8 cellular contexts compared by ENCODE assay signal in the genomic region with DNA sequence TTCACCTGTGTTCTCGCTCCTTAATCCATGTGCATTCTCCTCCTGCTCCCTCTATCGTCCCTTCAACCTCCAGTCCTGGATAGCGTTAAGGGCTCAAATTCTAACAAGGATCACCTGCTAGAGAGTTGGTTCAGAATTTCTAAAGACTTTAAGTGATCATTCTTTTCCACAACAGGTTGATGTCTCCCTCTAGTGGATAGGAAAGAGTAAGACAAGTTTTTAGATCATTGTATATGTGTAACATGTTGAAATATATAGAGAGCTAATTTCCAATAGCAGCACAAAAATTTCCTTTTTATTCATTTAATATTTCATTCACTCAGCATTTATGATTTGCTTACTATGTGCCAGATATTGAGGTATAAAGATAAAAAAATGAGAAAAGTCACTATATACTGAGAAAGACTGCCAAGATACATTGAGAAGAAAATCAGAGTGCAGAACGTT. TPM values are rescaled to one million over a fixed set of nuclear protein-coding genes. Genes with fewer than 3 reads are reported as not detected.
DNase-seq lines count a peak whose midpoint lies in the region; ATAC-seq and TF ChIP-seq lines count a peak whose summit lies in the region.

No MANE protein-coding gene starts in this region.

- H3K27me3 ChIP-seq in GM23338 (ENCODE audit: insufficient read depth): no peaks in the 10 kb centered on the region
- no peaks in the 10 kb centered on the region for H3K27me3 ChIP-seq in heart right ventricle

- peaks cover 0 to 7% (median 7%) of the 10 kb centered on the region in 3 donors for H3K27me3 Mint-ChIP-seq in CD14-positive monocyte (ENCODE audit: low read depth in 3 of 3)
- H3K27me3 Mint-ChIP-seq in GM23338 (ENCODE audit: insufficient read depth, low read depth, poor library complexity): peaks cover 2% of the 10 kb centered on the region
- no peaks in the 10 kb centered on the region for H3K27me3 Mint-ChIP-seq in activated B cell treated with CpG ODN at 0.5 μM for 24 hours

- CTCF ChIA-PET in activated B cell treated with CpG ODN at 0.5 μM for 24 hours (lab: Charles Lee): interaction anchor here (0.6 to 3.8 kb wide), 30 partner anchors 8 to 671 kb away, joined by 3 to 39 read pairs (median 4); a partner anchor contains a TSS

- intact Hi-C loops in CD14-positive monocyte (cut with micrococcal nuclease): loop anchor here in 1 of 2 donors (5.0 kb wide), 1 partner anchor 506 kb away; no protein-coding TSS in a partner anchor
- intact Hi-C loops in activated B cell treated with CpG ODN at 0.5 μM for 24 hours (cut with micrococcal nuclease): loop anchor here (1.0 to 10.0 kb wide), 8 partner anchors 145 to 1129 kb away; no protein-coding TSS in a partner anchor
- intact Hi-C loops in heart right ventricle (cut with DNase I): loop anchor here in 7 of 10 donors (5.0 to 10.0 kb wide), 7 partner anchors 166 to 509 kb away; no protein-coding TSS in a partner anchor
- intact Hi-C loops in sciatic nerve (cut with DNase I): no loop called here

- H3K79me2 ChIP-seq in GM23338 (replicated peaks; ENCODE audit: insufficient read depth): no peaks in the 10 kb centered on the region

- no peaks in the 10 kb centered on the region for H3F3A ChIP-seq in GM23338 (replicated peaks; ENCODE audit: low read depth)

- no peaks in the 10 kb centered on the region for H3K4me1 ChIP-seq in GM23338 (ENCODE audit: insufficient read depth)
- H3K4me1 ChIP-seq in heart right ventricle: no peaks in the 10 kb centered on the region

- no peak overlapping the region for H3K27ac ChIP-seq in GM23338 (ENCODE audit: low read depth)
- H3K27ac ChIP-seq in heart right ventricle: no peak overlapping the region

- H3K9me2 ChIP-seq in GM23338 (ENCODE audit: insufficient read depth): no peaks in the 10 kb centered on the region

- no peak overlapping the region for H3K4me3 ChIP-seq in GM23338
- H3K4me3 ChIP-seq in heart right ventricle: no peak overlapping the region

- DNase-seq in CD14-positive monocyte (ENCODE audit: low spot score) (no peak), GM23338 (ENCODE audit: low spot score) (peak; percentile 94), NCI-H2171 (lab: John Stamatoyannopoulos, UW) (peak; percentile 49), activated B cell treated with CpG ODN at 0.5 μM for 24 hours (no peak), heart right ventricle (no peak), sciatic nerve (ENCODE audit: low spot score) (no peak), ureter (ENCODE audit: low spot score) (no peak), ecto neural progenitor cell (ENCODE audit: low spot score) (no peak)

- no peak overlapping the region for H3K4me2 ChIP-seq in GM23338

- TF ChIP-seq CTCF in CD14-positive monocyte (IDR thresholded peaks at IDR 0.05) (peak; percentile 81), GM23338 (conservative IDR thresholded peaks at IDR 0.05; ENCODE audit: low read depth in 2 of 2) (peak; percentile 75 to 95), activated B cell treated with CpG ODN at 0.5 μM for 24 hours (IDR thresholded peaks at IDR 0.05) (peak; percentile 93), heart right ventricle (IDR thresholded peaks at IDR 0.05) (peak; percentile 68 to 88 (median 77))

- POLR2A ChIA-PET in activated B cell treated with CpG ODN at 0.5 μM for 24 hours (lab: Charles Lee): interaction anchor here (0.9 to 1.0 kb wide), 3 partner anchors 9 to 166 kb away, joined by 3 to 5 read pairs (median 4); no protein-coding TSS in a partner anchor

- WGBS in heart right ventricle, 2 donors: 23 to 27% methylated on average over 4 of the region's 4 CpGs

- no peak overlapping the region for H2AFZ ChIP-seq in GM23338

- H3K4me1 Mint-ChIP-seq in CD14-positive monocyte: no peaks in the 10 kb centered on the region
- H3K4me1 Mint-ChIP-seq in GM23338: peaks cover 5% of the 10 kb centered on the region; the same call in 2 of the 3 replicates
- H3K4me1 Mint-ChIP-seq in activated B cell treated with CpG ODN at 0.5 μM for 24 hours: peaks cover 2% of the 10 kb centered on the region

- H3K36me3 Mint-ChIP-seq in CD14-positive monocyte (no peaks in the 10 kb centered on the region), GM23338 (ENCODE audit: low read depth) (no peaks in the 10 kb centered on the region), activated B cell treated with CpG ODN at 0.5 μM for 24 hours (ENCODE audit: low read depth) (no peaks in the 10 kb centered on the region)

- H4K20me1 ChIP-seq in GM23338 (replicated peaks; ENCODE audit: insufficient read depth): no peaks in the 10 kb centered on the region

- H3K27ac Mint-ChIP-seq in CD14-positive monocyte: no peak overlapping the region
- H3K27ac Mint-ChIP-seq in GM23338: no peak overlapping the region
- no peak overlapping the region for H3K27ac Mint-ChIP-seq in activated B cell treated with CpG ODN at 0.5 μM for 24 hours

- no peak overlapping the region for H3K4me3 Mint-ChIP-seq in CD14-positive monocyte
- H3K4me3 Mint-ChIP-seq in GM23338: no peak overlapping the region
- no peak overlapping the region for H3K4me3 Mint-ChIP-seq in activated B cell treated with CpG ODN at 0.5 μM for 24 hours

- H3K36me3 ChIP-seq in GM23338 (ENCODE audit: insufficient read depth) (no peaks in the 10 kb centered on the region), heart right ventricle (no peaks in the 10 kb centered on the region)

- H3K9me3 Mint-ChIP-seq in CD14-positive monocyte (no peaks in the 10 kb centered on the region), GM23338 (no peaks in the 10 kb centered on the region), activated B cell treated with CpG ODN at 0.5 μM for 24 hours (no peaks in the 10 kb centered on the region)

- no peaks in the 10 kb centered on the region for H3K9me3 ChIP-seq in heart right ventricle

- ATAC-seq in GM23338: peak; percentile 99
- peak; percentile 65 for ATAC-seq in activated B cell treated with CpG ODN at 0.5 μM for 24 hours (ENCODE audit: low read depth)
- peak in 6 of 8 donors; percentile 11 to 61 (median 51) for ATAC-seq in heart right ventricle
- ATAC-seq in sciatic nerve: peak; percentile 52

TF ChIP-seq in GM23338, 12 proteins besides CTCF, POLR2A, EP300 and RAD21:
- no peak for TF ChIP-seq EZH2 (IDR thresholded peaks at IDR 0.05; ENCODE audit: low read depth, unreplicated experiment)

RNA-seq across cellular contexts. Expression of a gene that starts 9.3 kb away (rescaled TPM):
- not detected for polyA plus RNA-seq in CD14-positive monocyte
- 0.08 and 0.59 TPM in 2 replicates for total RNA-seq in GM23338 (2014; rRNA removed; shearing (Covaris generic))
- polyA plus RNA-seq in GM23338 (2016; fragmentation: Nextera tagmentation; extraction: Ambion mirVana): 0.35 and 0.58 TPM in 2 replicates
- total RNA-seq in activated B cell treated with CpG ODN at 0.5 μM for 24 hours: 17.0 and 23.2 TPM in 2 replicates
- 1 to 10 TPM in 4 of 10 donors, under 1 TPM in 6; 0.23 to 1.6 (median 0.88) TPM for total RNA-seq in heart right ventricle
- under 1 TPM; 0.12 to 0.15 TPM for polyA plus RNA-seq in heart right ventricle
- total RNA-seq in sciatic nerve: 0.76 TPM
- 14.5 TPM for total RNA-seq in ureter

Comparison
In these comparisons a context has a peak if more than half of its experiments do, and no peak if none do; other contexts are left out.
1. DNase-seq: peak in GM23338 (single experiment) and NCI-H2171 (single experiment); none in CD14-positive monocyte (single experiment), activated B cell treated with CpG ODN at 0.5 μM for 24 hours (single experiment), heart right ventricle (0 of 2), sciatic nerve (single experiment), ureter (single experiment) and ecto neural progenitor cell (single experiment).
2. Peak in every context shown above with its lines, with median percentiles within 50 percentile points of each other: CTCF ChIP-seq and ATAC-seq.